Comparison of ENCODE assay signal across 18 cellular contexts in genomic region chrX:69932323-69932722, GRCh38.
"Had no signal": no experiment of that assay in that cellular context is flagged by ENCODE, and none has a peak within 500 bp of the region (broad histone marks: within the 10 kb centered on the region; RNA-seq: fewer than 3 reads in every experiment).

No MANE protein-coding gene starts in this region.

- H3K4me1 ChIP-seq: SJSA1 had no signal

- FAIRE-seq: RCC 7860 had no signal

- H3K36me3 ChIP-seq: SJSA1 had no signal

- DNase-seq: Kasumi-1, KG1, MM.1S, NCI-H1092 treated with DMSO at 0.1 percent for 48 hours, NCI-H1436, NCI-H187, NCI-H2029, NCI-H2081 treated with DMSO at 0.1 percent for 48 hours, NCI-H2227 treated with DMSO at 0.1 percent for 48 hours, NCI-H524, NCI-H526 treated with DMSO at 0.1 percent for 48 hours, NCI-H748 treated with DMSO at 0.1 percent for 48 hours, Right ventricle myocardium superior, RPMI8226, SIG-M5 had no signal

- H3K27me3 ChIP-seq: SJSA1 had no signal

- H3K27ac ChIP-seq: SJSA1, SK-N-MC had no signal

- H3K9me3 ChIP-seq: SJSA1 had no signal

- H3K4me3 ChIP-seq: SJSA1, SK-N-MC had no signal
